22 cellular contexts compared by ENCODE assay signal in genomic region chr10:76026931-76027330, GRCh38.
DNase-seq lines count a peak whose midpoint lies in the region; ATAC-seq, FAIRE-seq and TF ChIP-seq lines count a peak whose summit lies in the region.
"Had no signal": no experiment of that assay in that cellular context is flagged by ENCODE, and none has a peak within 500 bp of the region (broad histone marks: within the 10 kb centered on the region; RNA-seq: fewer than 3 reads in every experiment).

No MANE protein-coding gene starts in this region.

- H4K5ac ChIP-seq in H9 (ENCODE audit: insufficient read length, low read depth, low read length): no peak overlapping the region

- CTCF ChIA-PET in mammary epithelial cell (lab: Charles Lee; ENCODE audit: low non-redundant PET): no interaction called here

- no peaks in the 10 kb centered on the region for H3K36me3 Mint-ChIP-seq in H9 (ENCODE audit: insufficient read depth in 1 of 3, low read depth in 3 of 3)
- no peaks in the 10 kb centered on the region for H3K36me3 Mint-ChIP-seq in type B pancreatic cell
- H3K36me3 Mint-ChIP-seq: CD4-positive, alpha-beta memory T cell had no signal

- no peaks in the 10 kb centered on the region for H4K20me1 ChIP-seq in H9 (ENCODE audit: control insufficient read depth, insufficient read depth, insufficient read length)
- no peaks in the 10 kb centered on the region for H4K20me1 ChIP-seq in mammary epithelial cell (ENCODE audit: insufficient read depth, low read length)
- no peaks in the 10 kb centered on the region for H4K20me1 ChIP-seq in keratinocyte (ENCODE audit: control insufficient read depth, extremely low read depth, insufficient read depth, low read length)

- H3K9me3 Mint-ChIP-seq in H9: no peaks in the 10 kb centered on the region
- H3K9me3 Mint-ChIP-seq in type B pancreatic cell: no peaks in the 10 kb centered on the region
- H3K9me3 Mint-ChIP-seq: activated T-helper 1 cell treated with anti-CD3 and anti-CD28 coated beads, Interleukin-12 subunit alpha, Interleukin-12 subunit beta, Interleukin-2, Interleukin-4 antibody, amounts not matched to agents 30 ng/mL and 10 ng/mL and 1 ng/mL, durations not matched to agents 14 hours and 24 hours and 36 hours; central memory CD8-positive, alpha-beta T cell; nephron; stimulated activated naive CD8-positive, alpha-beta T cell treated with anti-CD3 and anti-CD28 coated beads, Interleukin-15, Interleukin-2, amounts not matched to agents 100 ng/mL and 50 ng/mL, for 24 hours; T-helper 2 cell treated with Interferon-gamma antibody and Interleukin-4, amounts not matched to agents 5 μg/mL and 100 μg/mL, for 36 hours had no signal

- no peak overlapping the region for H3K27ac ChIP-seq in H9 (ENCODE audit: insufficient read length, low read depth, low read length)
- H3K27ac ChIP-seq in mammary epithelial cell (ENCODE audit: insufficient read depth, low read depth, low read length): no peak overlapping the region
- no peak overlapping the region for H3K27ac ChIP-seq in keratinocyte (ENCODE audit: control insufficient read depth, insufficient read depth, low read length)
- H3K27ac ChIP-seq: dorsolateral prefrontal cortex, RWPE1 had no signal

- H3K23me2 ChIP-seq in H9 (ENCODE audit: insufficient read length, low read depth, low read length, poor library complexity, severe bottlenecking): no peaks in the 10 kb centered on the region

- TF ChIP-seq CTCF in H9 (conservative IDR thresholded peaks at IDR 0.05) (peak; percentile 42; the same call in 2 of the 3 replicates), mammary epithelial cell (conservative IDR thresholded peaks at IDR 0.05 in 1 of 2, IDR thresholded peaks at IDR 0.05 in 1 of 2; ENCODE audit: extremely low read depth in 1 of 2, insufficient read depth in 1 of 2, low read depth in 1 of 2, low read length in 2 of 2) (peak; percentile 17 to 23), keratinocyte (optimal IDR thresholded peaks at IDR 0.05 in 1 of 3, IDR thresholded peaks at IDR 0.05 in 1 of 3, conservative IDR thresholded peaks at IDR 0.05 in 1 of 3; ENCODE audit: extremely low read depth in 1 of 3, insufficient read depth in 2 of 3, low read length in 3 of 3) (peak in 2 of 3 experiments; percentile 15 to 36), type B pancreatic cell (conservative IDR thresholded peaks at IDR 0.05) (peak; percentile 38)

- no peak for ATAC-seq in HG03159 (IDR thresholded peaks at IDR 0.05; ENCODE audit: unreplicated experiment)
- ATAC-seq: left lobe of liver had no signal

- H3K27me3 ChIP-seq in H9 (ENCODE audit: insufficient read depth, low read length) (no peaks in the 10 kb centered on the region), mammary epithelial cell (ENCODE audit: insufficient read depth, low read length) (no peaks in the 10 kb centered on the region), keratinocyte (ENCODE audit: control insufficient read depth, extremely low read depth, insufficient read depth, low read length) (no peaks in the 10 kb centered on the region)

- H3K9ac ChIP-seq in H9 (ENCODE audit: extremely low read depth, insufficient read length, low read length): no peak overlapping the region
- H3K9ac ChIP-seq in mammary epithelial cell (ENCODE audit: insufficient read depth, low read length): no peak overlapping the region
- H3K9ac ChIP-seq in keratinocyte (ENCODE audit: control insufficient read depth, extremely low read depth, insufficient read depth, low read length): no peak overlapping the region

- H3K4me2 ChIP-seq in H9 (ENCODE audit: insufficient read depth, insufficient read length, low read length) (no peak overlapping the region), mammary epithelial cell (ENCODE audit: insufficient read depth, low read depth, low read length) (no peak overlapping the region), keratinocyte (ENCODE audit: control insufficient read depth, extremely low read depth, insufficient read depth, low read depth, low read length) (no peak overlapping the region)

- H4K91ac ChIP-seq in H9 (ENCODE audit: insufficient read length, low read depth, low read length): no peak overlapping the region

- H3K79me2 ChIP-seq in H9 (ENCODE audit: insufficient read depth, low read length) (no peaks in the 10 kb centered on the region), mammary epithelial cell (ENCODE audit: insufficient read depth, low read length) (no peaks in the 10 kb centered on the region), keratinocyte (ENCODE audit: control insufficient read depth, insufficient read depth, low read length) (no peaks in the 10 kb centered on the region)

- no peaks in the 10 kb centered on the region for H3K9me1 ChIP-seq in keratinocyte (ENCODE audit: control insufficient read depth, extremely low read depth, insufficient read depth, low read length)

- no peak overlapping the region for H3K56ac ChIP-seq in H9 (ENCODE audit: insufficient read length, low read depth, low read length)

- H3K4ac ChIP-seq in H9 (ENCODE audit: low read depth, low read length): no peak overlapping the region

- BruUV-seq in mammary epithelial cell (replicated peaks; lab: Mats Ljungman, UMichigan): no TSS peak

- no peaks in the 10 kb centered on the region for H3K36me3 ChIP-seq in mammary epithelial cell (ENCODE audit: insufficient read depth, low read length)
- H3K36me3 ChIP-seq in keratinocyte (ENCODE audit: control insufficient read depth in 2 of 2, extremely low read depth in 1 of 2, insufficient read depth in 2 of 2, low read length in 2 of 2): no peaks in the 10 kb centered on the region

- H3K18ac ChIP-seq in H9 (ENCODE audit: insufficient read length, low read depth, low read length): no peak overlapping the region

- no peak overlapping the region for H3K23ac ChIP-seq in H9 (ENCODE audit: insufficient read length, low read depth, low read length)

- H2AK5ac ChIP-seq in H9 (ENCODE audit: insufficient read length, low read length): no peak overlapping the region

- in situ Hi-C loops in mammary epithelial cell (cut with MboI; ENCODE audit: low sequenced_read_pairs in 2 of 2): loop anchor here in 1 of 2 donors (25.0 kb wide), 1 partner anchor 640 kb away; no protein-coding TSS in a partner anchor

- H4K8ac ChIP-seq in H9 (replicated peaks; ENCODE audit: insufficient read length, low read depth, low read length): no peak overlapping the region

- no peak overlapping the region for H2BK20ac ChIP-seq in H9 (ENCODE audit: low read depth, low read length, poor library complexity, severe bottlenecking)

- H2BK15ac ChIP-seq in H9 (ENCODE audit: low read depth, low read length): no peak overlapping the region

- H3K4me1 ChIP-seq in H9 (ENCODE audit: insufficient read depth, low read length) (no peaks in the 10 kb centered on the region), mammary epithelial cell (ENCODE audit: insufficient read depth, low read length) (no peaks in the 10 kb centered on the region), keratinocyte (ENCODE audit: control insufficient read depth, extremely low read depth, insufficient read depth, low read length) (no peaks in the 10 kb centered on the region)

- H3K9me3 ChIP-seq in H9 (ENCODE audit: control insufficient read depth, low read depth, low read length): no peaks in the 10 kb centered on the region
- no peaks in the 10 kb centered on the region for H3K9me3 ChIP-seq in mammary epithelial cell (replicated peaks; ENCODE audit: insufficient read depth, low read length)
- H3K9me3 ChIP-seq in keratinocyte (ENCODE audit: control insufficient read depth, low read depth, low read length): no peaks in the 10 kb centered on the region

- no peaks in the 10 kb centered on the region for H3K27me3 Mint-ChIP-seq in H9 (ENCODE audit: low read depth)
- peaks cover 39% of the 10 kb centered on the region for H3K27me3 Mint-ChIP-seq in type B pancreatic cell
- H3K27me3 Mint-ChIP-seq: CD4-positive, alpha-beta memory T cell; central memory CD8-positive, alpha-beta T cell had no signal

- no peak for DNase-seq in H9
- no peak for DNase-seq in mammary epithelial cell
- DNase-seq in keratinocyte (ENCODE audit: low read depth, low spot score): no peak
- DNase-seq in type B pancreatic cell (ENCODE audit: extremely low spot score, unreplicated experiment): no peak
- no peak for DNase-seq in DMS114 treated with DMSO at 0.1 percent for 48 hours (lab: John Stamatoyannopoulos, UW; ENCODE audit: unreplicated experiment)
- no peak for DNase-seq in stimulated activated CD4-positive, alpha-beta T cell treated with anti-CD3 and anti-CD28 coated beads, Interleukin-4, amount 100 ng/mL, for 1 hour
- DNase-seq: activated CD4-positive, alpha-beta T cell treated with anti-CD3 and anti-CD28 coated beads, Interleukin-2, amount 50 U/mL, for 1 hour; activated naive CD4-positive, alpha-beta T cell treated with anti-CD3 and anti-CD28 coated beads, Interleukin-2, amount 50 U/mL, for 16 hours; CD4-positive, alpha-beta memory T cell; dorsolateral prefrontal cortex; foreskin melanocyte; GDM1; NCI-H1694 treated with DMSO at 0.1 percent for 48 hours; stimulated activated CD4-positive, alpha-beta T cell treated with anti-CD3 and anti-CD28 coated beads, Interleukin-15, amount 100 ng/mL, for 24 hours had no signal

- no peak overlapping the region for H3K14ac ChIP-seq in H9 (ENCODE audit: insufficient read depth, low read length)

- H3K27ac Mint-ChIP-seq in H9: no peak overlapping the region
- H3K27ac Mint-ChIP-seq in type B pancreatic cell: no peak overlapping the region
- H3K27ac Mint-ChIP-seq: activated T-helper 1 cell treated with anti-CD3 and anti-CD28 coated beads, Interleukin-12 subunit alpha, Interleukin-12 subunit beta, Interleukin-2, Interleukin-4 antibody, amounts not matched to agents 30 ng/mL and 10 ng/mL and 1 ng/mL, durations not matched to agents 14 hours and 24 hours and 36 hours; CD4-positive, alpha-beta memory T cell; nephron; stimulated activated naive CD8-positive, alpha-beta T cell treated with anti-CD3 and anti-CD28 coated beads, Interleukin-15, Interleukin-2, amounts not matched to agents 100 ng/mL and 50 ng/mL, for 24 hours; T-helper 2 cell treated with Interferon-gamma antibody and Interleukin-4, amounts not matched to agents 5 μg/mL and 100 μg/mL, for 36 hours had no signal

- no peak for FAIRE-seq in keratinocyte (lab: Jason Lieb, UNC)

- no peak overlapping the region for H3T11ph ChIP-seq in H9 (ENCODE audit: low read length)

- no peak overlapping the region for H2BK5ac ChIP-seq in H9 (ENCODE audit: insufficient read length, low read length)

- intact Hi-C loops in mammary epithelial cell (cut with micrococcal nuclease): no loop called here

- H2AFZ ChIP-seq in H9 (ENCODE audit: low read length) (no peak overlapping the region), mammary epithelial cell (ENCODE audit: low read depth, low read length) (no peak overlapping the region), keratinocyte (ENCODE audit: control insufficient read depth, low read length) (no peak overlapping the region)

- H3K4me3 ChIP-seq in mammary epithelial cell (replicated peaks in 1 of 3; ENCODE audit: insufficient read depth in 1 of 3, low read depth in 2 of 3, low read length in 3 of 3): no peak overlapping the region
- no peak overlapping the region for H3K4me3 ChIP-seq in keratinocyte (ENCODE audit: control insufficient read depth in 2 of 3, extremely low read depth in 1 of 3, insufficient read depth in 2 of 3, low read depth in 1 of 3, low read length in 3 of 3)
- H3K4me3 ChIP-seq: dorsolateral prefrontal cortex had no signal

- no peaks in the 10 kb centered on the region for H3K4me1 Mint-ChIP-seq in H9
- peaks cover 19% of the 10 kb centered on the region for H3K4me1 Mint-ChIP-seq in type B pancreatic cell (ENCODE audit: unreplicated experiment)
- H3K4me1 Mint-ChIP-seq: CD4-positive, alpha-beta memory T cell; central memory CD8-positive, alpha-beta T cell; nephron had no signal

- no peak overlapping the region for H2BK12ac ChIP-seq in H9 (ENCODE audit: insufficient read length, low read depth, low read length)

- no peak overlapping the region for H2BK120ac ChIP-seq in H9 (ENCODE audit: low read depth, low read length, poor library complexity, severe bottlenecking)

- H3K4me3 Mint-ChIP-seq in H9 (no peak overlapping the region), type B pancreatic cell (no peak overlapping the region)
- H3K4me3 Mint-ChIP-seq: activated T-helper 1 cell treated with anti-CD3 and anti-CD28 coated beads, Interleukin-12 subunit alpha, Interleukin-12 subunit beta, Interleukin-2, Interleukin-4 antibody, amounts not matched to agents 30 ng/mL and 10 ng/mL and 1 ng/mL, durations not matched to agents 14 hours and 24 hours and 36 hours; CD4-positive, alpha-beta memory T cell; central memory CD8-positive, alpha-beta T cell; nephron; stimulated activated naive CD8-positive, alpha-beta T cell treated with anti-CD3 and anti-CD28 coated beads, Interleukin-15, Interleukin-2, amounts not matched to agents 100 ng/mL and 50 ng/mL, for 24 hours; T-helper 2 cell treated with Interferon-gamma antibody and Interleukin-4, amounts not matched to agents 5 μg/mL and 100 μg/mL, for 36 hours had no signal

- no CpG with 5 or more reads among the region's 1 CpG for WGBS in H9 (ENCODE audit: extremely low coverage, insufficient read length, low lambda C conversion rate)
- 67% methylated on average over 1 of the region's 1 CpG for WGBS in mammary epithelial cell (ENCODE audit: low coverage, missing lambda C conversion rate)

- H3K79me1 ChIP-seq in H9 (ENCODE audit: insufficient read depth, low read depth, low read length, poor library complexity, severe bottlenecking): no peaks in the 10 kb centered on the region

- dilution Hi-C loops in mammary epithelial cell (cut with HindIII; ENCODE audit: low sequenced_read_pairs): no loop called here
- dilution Hi-C loops in keratinocyte (cut with MboI; ENCODE audit: extremely low pct_ligation_motif_present, low sequenced_read_pairs): no loop called here
